ENCODE assay signal across 9 cellular contexts in the genomic region with DNA sequence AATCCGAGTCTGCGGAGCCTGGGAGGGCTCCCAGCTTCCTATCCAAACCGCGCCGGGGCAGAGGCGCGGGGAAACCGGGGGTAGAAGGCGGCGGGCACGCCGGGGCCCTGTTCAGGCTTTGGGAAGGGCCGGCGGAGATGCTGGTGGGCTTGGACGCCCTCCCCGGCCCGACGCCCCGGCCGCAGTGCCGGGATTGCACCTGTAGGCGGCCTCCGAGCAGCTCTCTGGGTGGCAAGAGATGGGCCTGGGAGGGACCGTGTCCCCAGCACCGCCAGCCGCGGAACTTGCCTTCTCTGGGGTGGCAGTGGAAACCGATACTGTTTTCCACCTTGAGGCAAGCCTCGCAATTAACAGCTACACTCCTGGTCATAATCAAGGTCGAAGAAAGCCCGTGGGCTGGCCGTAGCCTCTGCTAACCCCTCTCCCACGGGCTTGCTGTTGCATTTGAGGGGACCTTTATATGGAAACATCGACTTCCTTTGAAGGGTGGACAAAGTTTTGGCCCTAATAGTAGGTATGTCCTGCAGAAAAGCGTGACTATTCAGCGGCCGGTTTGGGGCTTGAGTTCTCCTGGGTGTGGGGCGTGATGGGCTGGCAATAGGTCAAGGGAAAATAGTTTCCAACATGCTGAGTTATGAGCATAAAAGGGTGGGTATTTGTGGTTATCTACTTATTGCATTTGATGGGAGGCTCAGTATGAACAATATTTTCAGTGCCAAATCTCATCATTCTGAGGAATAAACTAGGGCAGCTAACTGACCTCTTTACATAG. TPM values are rescaled to one million over a fixed set of nuclear protein-coding genes. Genes with fewer than 3 reads are reported as not detected.
DNase-seq lines count a peak whose midpoint lies in the region; ATAC-seq, FAIRE-seq and TF ChIP-seq lines count a peak whose summit lies in the region.
"Had no signal": no experiment of that assay in that cellular context is flagged by ENCODE, and none has a peak within 500 bp of the region (broad histone marks: within the 10 kb centered on the region; RNA-seq: fewer than 3 reads in every experiment).

No MANE protein-coding gene starts in this region.

- TF ChIP-seq EP300 in GM12878 (IDR thresholded peaks at IDR 0.05; ENCODE audit: borderline replicate concordance in 1 of 2, control insufficient read depth in 1 of 2, low read depth in 2 of 2, low read length in 2 of 2): no peak

- DNase-seq in NCI-H1417 (lab: John Stamatoyannopoulos, UW) (peak; percentile 56 to 85 (median 80)), NCI-H1417 treated with DMSO at 0.1 percent for 48 hours (lab: John Stamatoyannopoulos, UW) (no peak), Panc1 (ENCODE audit: low read depth, low spot score) (no peak), GM12878 (ENCODE audit: low read depth, low spot score) (no peak), iPS DF 6.9 (ENCODE audit: low read depth, low spot score) (no peak), retinal pigment epithelial cell (ENCODE audit: low read depth) (no peak)

- no peak for FAIRE-seq in GM12878 (lab: Jason Lieb, UNC)
- FAIRE-seq: G401.6 had no signal

- peaks cover 23% of the 10 kb centered on the region for H3K4me1 ChIP-seq in HUES64 (ENCODE audit: insufficient read depth, low read length)
- peaks cover 11% of the 10 kb centered on the region for H3K4me1 ChIP-seq in Panc1 (ENCODE audit: control insufficient read depth, insufficient read depth, low read length)
- peaks cover 23% of the 10 kb centered on the region for H3K4me1 ChIP-seq in GM12878 (ENCODE audit: control insufficient read depth, insufficient read depth, low read length)
- H3K4me1 ChIP-seq in iPS DF 6.9 (ENCODE audit: control insufficient read depth, insufficient read depth, low read length): peaks cover 6% of the 10 kb centered on the region

- WGBS in HUES64: 5% methylated on average over 38 of the region's 38 CpGs
- 8% methylated on average over 36 of the region's 38 CpGs for WGBS in GM12878 (ENCODE audit: insufficient coverage, insufficient replicate concordance, low lambda C conversion rate, missing lambda C conversion rate)
- no CpG with 5 or more reads among the region's 38 CpGs for WGBS in iPS DF 6.9 (ENCODE audit: insufficient coverage, insufficient read length)

- H2AFZ ChIP-seq in GM12878 (ENCODE audit: control insufficient read depth, low read depth, low read length): peak overlapping the region; percentile 81

- H3K9ac ChIP-seq in HUES64 (ENCODE audit: low read depth, low read length): peak overlapping the region; percentile 85
- peak overlapping the region; percentile 62 for H3K9ac ChIP-seq in GM12878 (ENCODE audit: control insufficient read depth, insufficient read depth, low read length)

- BruUV-seq in Panc1 (replicated peaks; lab: Mats Ljungman, UMichigan) (no TSS peak), GM12878 (replicated peaks; lab: Mats Ljungman, UMichigan) (no TSS peak)

- intact Hi-C loops in Panc1 (cut with micrococcal nuclease; ENCODE audit: unreplicated experiment): loop anchor here (2.0 to 10.0 kb wide), 3 partner anchors 120 to 867 kb away; no protein-coding TSS in a partner anchor
- intact Hi-C loops in GM12878 (cut with micrococcal nuclease; ENCODE audit: unreplicated experiment): loop anchor here (1.0 to 10.0 kb wide), 8 partner anchors 200 to 869 kb away; no protein-coding TSS in a partner anchor

- CTCF ChIA-PET in Panc1 (lab: Charles Lee): interaction anchor here (0.6 to 1.1 kb wide), 7 partner anchors 13 to 1058 kb away, joined by 3 to 7 read pairs (median 4); no protein-coding TSS in a partner anchor
- CTCF ChIA-PET in GM12878 (lab: Yijun Ruan, JAX): interaction anchor here (0.6 to 2.6 kb wide), 13 partner anchors 8 to 868 kb away, joined by 3 to 8 read pairs (median 4); no protein-coding TSS in a partner anchor

- in situ Hi-C loops in Panc1 (cut with HindIII; ENCODE audit: low pct_unique_long_range_greater_than_20kb, low sequenced_read_pairs): no loop called here
- in situ Hi-C loops in GM12878 (cut with MboI): loop anchor here (5.0 to 10.0 kb wide), 2 partner anchors 597 to 870 kb away; no protein-coding TSS in a partner anchor

- peak; percentile 55 for TF ChIP-seq RAD21 in GM12878 (IDR thresholded peaks at IDR 0.05; ENCODE audit: insufficient read depth, low read depth, low read length)

- no peak for TF ChIP-seq POLR2A in GM12878 (IDR thresholded peaks at IDR 0.05; ENCODE audit: low read depth, low read length)

- H3K27ac ChIP-seq in HUES64 (ENCODE audit: low read depth, low read length): peak overlapping the region; percentile 95
- peak overlapping the region; percentile 72 for H3K27ac ChIP-seq in Panc1 (ENCODE audit: low read length)
- H3K27ac ChIP-seq in GM12878 (ENCODE audit: control insufficient read depth, insufficient read depth): peak overlapping the region; percentile 46
- H3K27ac ChIP-seq in iPS DF 6.9 (ENCODE audit: low read length): no peak overlapping the region

- H3K9me3 ChIP-seq in HUES64 (ENCODE audit: insufficient read depth, low read depth, low read length) (no peaks in the 10 kb centered on the region), Panc1 (ENCODE audit: control insufficient read depth, insufficient read depth, low read depth, low read length) (no peaks in the 10 kb centered on the region), GM12878 (replicated peaks; ENCODE audit: control insufficient read depth, insufficient read depth, low read length) (no peaks in the 10 kb centered on the region), iPS DF 6.9 (ENCODE audit: control insufficient read depth, insufficient read depth, low read length) (no peaks in the 10 kb centered on the region)

- peak overlapping the region; percentile 87 for H3K4me3 ChIP-seq in HUES64 (ENCODE audit: low read length)
- H3K4me3 ChIP-seq in Panc1 (ENCODE audit: low read depth in 2 of 2, low read length in 2 of 2): peak overlapping the region; percentile 82 to 90
- peak overlapping the region; percentile 81 for H3K4me3 ChIP-seq in GM12878
- H3K4me3 ChIP-seq in iPS DF 6.9 (ENCODE audit: low read length): peak overlapping the region; percentile 76; the same call in 1 of the 2 replicates
- peak overlapping the region; percentile 67 for H3K4me3 ChIP-seq in retinal pigment epithelial cell (ENCODE audit: low read length)

- H3K36me3 ChIP-seq in HUES64 (ENCODE audit: insufficient read depth, low read length) (peaks cover 3% of the 10 kb centered on the region; the same call in 1 of the 2 replicates), Panc1 (ENCODE audit: control insufficient read depth, insufficient read depth, low read length) (peaks cover 4% of the 10 kb centered on the region; the same call in 1 of the 2 replicates), GM12878 (ENCODE audit: control insufficient read depth in 2 of 2, insufficient read depth in 2 of 2, low read length in 1 of 2) (no peaks in the 10 kb centered on the region), iPS DF 6.9 (ENCODE audit: control insufficient read depth, insufficient read depth, low read length) (no peaks in the 10 kb centered on the region)

- TF ChIP-seq CTCF in Panc1 (IDR thresholded peaks at IDR 0.05) (peak; percentile 93), GM12878 (IDR thresholded peaks at IDR 0.05 in 2 of 3, conservative IDR thresholded peaks at IDR 0.05 in 1 of 3; ENCODE audit: control insufficient read depth in 2 of 3, extremely low read depth in 1 of 3, insufficient read depth in 1 of 3, low read depth in 3 of 3, low read length in 3 of 3) (peak; percentile 69 to 82 (median 71)), retinal pigment epithelial cell (conservative IDR thresholded peaks at IDR 0.05; ENCODE audit: low read depth, low read length) (peak; percentile 70)

- RAD21 ChIA-PET in GM12878 (lab: Charles Lee; ENCODE audit: unreplicated experiment): interaction anchor here (0.9 to 3.9 kb wide), 5 partner anchors 164 to 592 kb away, joined by 3 to 17 read pairs (median 3); no protein-coding TSS in a partner anchor

- H3K79me2 ChIP-seq in GM12878 (ENCODE audit: control insufficient read depth, insufficient read depth, low read length): peaks cover 5% of the 10 kb centered on the region

- POLR2A ChIA-PET in Panc1 (lab: Charles Lee): interaction anchor here (0.5 to 0.7 kb wide), 3 partner anchors 160 to 726 kb away, joined by 4 to 8 read pairs (median 4); no protein-coding TSS in a partner anchor
- POLR2A ChIA-PET in GM12878 (lab: Charles Lee): interaction anchor here (1.5 to 2.1 kb wide), 2 partner anchors 123 to 592 kb away, joined by 4 to 6 read pairs; no protein-coding TSS in a partner anchor

- peaks cover 11% of the 10 kb centered on the region; the same call in 1 of the 2 replicates for H3K27me3 ChIP-seq in HUES64 (ENCODE audit: insufficient read depth, low read length)
- H3K27me3 ChIP-seq in Panc1 (ENCODE audit: control insufficient read depth, insufficient read depth, low read length): no peaks in the 10 kb centered on the region
- peaks cover 0 to 5% of the 10 kb centered on the region in 2 experiments; a peak in 2 of 4 replicates for H3K27me3 ChIP-seq in GM12878 (replicated peaks in 1 of 2; ENCODE audit: control insufficient read depth in 2 of 2, insufficient read depth in 2 of 2, low read length in 1 of 2)
- H3K27me3 ChIP-seq in iPS DF 6.9 (ENCODE audit: control insufficient read depth, insufficient read depth, low read length): no peaks in the 10 kb centered on the region

- peak overlapping the region; percentile 32 for H3K4me2 ChIP-seq in GM12878 (ENCODE audit: control insufficient read depth, insufficient read depth)

- ATAC-seq in GM21723 (IDR thresholded peaks at IDR 0.05; ENCODE audit: unreplicated experiment) (peak; percentile 41), Panc1 (peak; percentile 68), GM12878 (peak; percentile 53)

- SMC1A ChIA-PET in GM12878 (lab: Charles Lee; ENCODE audit: uncharacterized antibody, unreplicated experiment): interaction anchor here (1.0 to 2.1 kb wide), 11 partner anchors 12 to 871 kb away, joined by 3 to 5 read pairs (median 4); partner anchors contain the start of gene SLX4IP

- no peaks in the 10 kb centered on the region for H4K20me1 ChIP-seq in GM12878 (ENCODE audit: control insufficient read depth, insufficient read depth)

RNA-seq across cellular contexts. Expression of gene JAG1, which starts 1.1 kb away (rescaled TPM):
- 21.8 TPM for polyA plus RNA-seq in HUES64 (2013, experiment 1 of 2)
- polyA plus RNA-seq in HUES64 (2013, experiment 2 of 2): 23.0 TPM
- 21.2 TPM for total RNA-seq in Panc1 (2021; ENCODE audit: unreplicated experiment)
- 12.4 TPM for polyA plus RNA-seq in Panc1 (2012; ENCODE audit: insufficient read length)
- total RNA-seq in GM12878 (2013; cell fraction: nucleolus; rRNA removed): 19.2 and 20.7 TPM in 2 replicates
- total RNA-seq in GM12878 (2014; rRNA removed): 2.1 and 2.5 TPM in 2 replicates
- total RNA-seq in GM12878 (2014; rRNA removed; fragmentation: Illumina TruSeq; extraction: Trizol): 1.3 TPM in 2 replicates
- total RNA-seq in GM12878 (2021): 3.1 and 3.2 TPM in 2 replicates
- 0.98 TPM for polyA plus RNA-seq in GM12878 (2011; ENCODE audit: low read depth)
- polyA plus RNA-seq in GM12878 (2011; rRNA removed): 5.0 and 6.9 TPM in 2 replicates
- polyA plus RNA-seq in GM12878 (2011; cell fraction: cytosol; rRNA removed): 6.0 and 8.3 TPM in 2 replicates
- 25.9 and 26.5 TPM in 2 replicates for polyA plus RNA-seq in GM12878 (2011; cell fraction: nucleus; rRNA removed)
- polyA plus RNA-seq in GM12878 (2012): 2.4 and 5.1 TPM in 2 replicates
- 1.4 and 2.2 TPM in 2 replicates for polyA plus RNA-seq in GM12878 (2014; fragmentation: Illumina TruSeq; extraction: Trizol)
- 1 to 10 TPM in 1 of 2 experiments, under 1 TPM in 1; 0.66 to 1.0 TPM for polyA plus RNA-seq in GM12878 (2014; fragmentation: Nextera tagmentation; extraction: Ambion mirVana)
- 2.0 and 2.2 TPM in 2 replicates for polyA plus RNA-seq in GM12878 (2014; rRNA removed)
- 1 to 10 TPM; 1.1 to 1.6 TPM for polyA plus RNA-seq in GM12878 (2016; fragmentation: Nextera tagmentation; extraction: Ambion mirVana)
- 23.6 and 27.0 TPM in 2 replicates for polyA minus RNA-seq in GM12878 (2011; rRNA and poly(A)+ RNA removed)
- 7.1 and 8.8 TPM in 2 replicates for polyA minus RNA-seq in GM12878 (2011; cell fraction: cytosol; rRNA and poly(A)+ RNA removed)
- 21.8 and 23.7 TPM in 2 replicates for polyA minus RNA-seq in GM12878 (2011; cell fraction: nucleus; rRNA and poly(A)+ RNA removed)

Comparison
In these comparisons a context has a peak if more than half of its experiments do, and no peak if none do; other contexts are left out.
1. DNase-seq: peak in NCI-H1417 (3 of 3); none in NCI-H1417 treated with DMSO at 0.1 percent for 48 hours (single experiment), Panc1 (single experiment), GM12878 (single experiment), iPS DF 6.9 (single experiment) and retinal pigment epithelial cell (single experiment).
2. Peak in every context shown above with its lines, with median percentiles within 50 percentile points of each other: ATAC-seq, H3K4me3 ChIP-seq and CTCF ChIP-seq.